Comparison of ENCODE assay signal across 12 cellular contexts in the genomic region with DNA sequence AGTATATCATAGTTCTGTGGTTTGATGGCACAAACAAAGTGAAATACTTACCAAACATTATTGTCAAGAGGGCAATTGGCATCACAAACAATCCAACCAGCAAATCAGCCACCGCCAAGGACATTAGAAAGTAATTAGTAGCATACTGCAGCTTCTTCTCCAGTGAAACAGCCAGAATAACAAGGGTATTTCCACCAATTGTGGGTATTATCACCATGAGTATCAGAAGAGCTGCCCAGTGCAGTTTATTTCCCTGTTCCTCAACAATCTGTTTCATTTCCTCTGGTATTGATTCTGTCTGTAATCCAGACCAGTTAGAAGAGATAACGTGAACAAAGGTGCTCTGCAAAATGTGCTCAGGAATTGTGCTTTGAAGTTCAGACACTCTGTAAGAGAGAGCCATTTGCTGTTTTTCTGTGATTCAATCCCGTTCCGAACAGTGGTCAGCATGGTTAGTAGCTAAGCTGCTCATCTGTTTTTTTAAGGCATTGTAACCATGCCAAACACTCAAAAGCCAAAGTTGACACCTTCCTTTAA. TPM values are rescaled to one million over a fixed set of nuclear protein-coding genes. Genes with fewer than 3 reads are reported as not detected.
DNase-seq lines count a peak whose midpoint lies in the region; ATAC-seq, FAIRE-seq and TF ChIP-seq lines count a peak whose summit lies in the region.
"Had no signal": no experiment of that assay in that cellular context is flagged by ENCODE, and none has a peak within 500 bp of the region (broad histone marks: within the 10 kb centered on the region; RNA-seq: fewer than 3 reads in every experiment).

No MANE protein-coding gene starts in this region.

- no peak overlapping the region for H3K9ac ChIP-seq in keratinocyte (ENCODE audit: control insufficient read depth, extremely low read depth, insufficient read depth, low read length)

- H3K27ac Mint-ChIP-seq in stimulated activated naive B cell treated with anti-CD40 and anti-IgM and Interleukin-4, amounts not matched to agents 10 μg/mL and 1 μg/mL and 100 μg/mL, for 72 hours: no peak overlapping the region

- H4K20me1 ChIP-seq in keratinocyte (ENCODE audit: control insufficient read depth, extremely low read depth, insufficient read depth, low read length): no peaks in the 10 kb centered on the region

- no peak for TF ChIP-seq POLR2A in body of pancreas (IDR thresholded peaks at IDR 0.05)

- no peak overlapping the region for H3K4me3 Mint-ChIP-seq in stimulated activated naive B cell treated with anti-CD40 and anti-IgM and Interleukin-4, amounts not matched to agents 10 μg/mL and 1 μg/mL and 100 μg/mL, for 72 hours

- peak overlapping the region; percentile 28 for H3K4me2 ChIP-seq in keratinocyte (ENCODE audit: control insufficient read depth, extremely low read depth, insufficient read depth, low read depth, low read length)

- FAIRE-seq in keratinocyte (lab: Jason Lieb, UNC): peak; percentile 79

- TF ChIP-seq CTCF in body of pancreas (IDR thresholded peaks at IDR 0.05) (no peak), keratinocyte (optimal IDR thresholded peaks at IDR 0.05 in 1 of 3, IDR thresholded peaks at IDR 0.05 in 1 of 3, conservative IDR thresholded peaks at IDR 0.05 in 1 of 3; ENCODE audit: extremely low read depth in 1 of 3, insufficient read depth in 2 of 3, low read length in 3 of 3) (no peak), tibial artery (IDR thresholded peaks at IDR 0.05) (no peak)

- no peak overlapping the region for H2AFZ ChIP-seq in keratinocyte (ENCODE audit: control insufficient read depth, low read length)

- no peaks in the 10 kb centered on the region for H3K9me1 ChIP-seq in keratinocyte (ENCODE audit: control insufficient read depth, extremely low read depth, insufficient read depth, low read length)

- H3K4me1 ChIP-seq in body of pancreas: peaks cover 15% of the 10 kb centered on the region
- peaks cover 7% of the 10 kb centered on the region for H3K4me1 ChIP-seq in keratinocyte (ENCODE audit: control insufficient read depth, extremely low read depth, insufficient read depth, low read length)
- peaks cover 0 to 22% (median 8%) of the 10 kb centered on the region in 4 donors for H3K4me1 ChIP-seq in tibial artery

- intact Hi-C loops in body of pancreas (cut with DNase I) (no loop called here), tibial artery (cut with DNase I; ENCODE audit: low total_unique reads) (no loop called here)

- H3K9me3 Mint-ChIP-seq in stimulated activated naive B cell treated with anti-CD40 and anti-IgM and Interleukin-4, amounts not matched to agents 10 μg/mL and 1 μg/mL and 100 μg/mL, for 72 hours: no peaks in the 10 kb centered on the region

- ATAC-seq in body of pancreas (peak; percentile 35), GM18511 (IDR thresholded peaks at IDR 0.05; ENCODE audit: unreplicated experiment) (no peak)
- ATAC-seq in stimulated activated naive B cell treated with anti-CD40 and anti-IgM and Interleukin-4, amounts not matched to agents 10 μg/mL and 1 μg/mL and 100 μg/mL, for 72 hours (replicated peaks): peak; percentile 72 to 73

- peaks cover 2 to 15% of the 10 kb centered on the region in 2 donors for H3K36me3 Mint-ChIP-seq in stimulated activated naive B cell treated with anti-CD40 and anti-IgM and Interleukin-4, amounts not matched to agents 10 μg/mL and 1 μg/mL and 100 μg/mL, for 72 hours

- no peaks in the 10 kb centered on the region for H3K27me3 Mint-ChIP-seq in stimulated activated naive B cell treated with anti-CD40 and anti-IgM and Interleukin-4, amounts not matched to agents 10 μg/mL and 1 μg/mL and 100 μg/mL, for 72 hours

- DNase-seq in NCI-H1105 treated with DMSO at 0.1 percent for 48 hours (lab: John Stamatoyannopoulos, UW) (peak; percentile 7), NCI-H1105 (lab: John Stamatoyannopoulos, UW) (no peak), body of pancreas (no peak), keratinocyte (ENCODE audit: low read depth, low spot score) (no peak), tibial artery (no peak), mucosa of gallbladder (ENCODE audit: low spot score) (no peak)
- DNase-seq in stimulated activated naive B cell treated with anti-CD40 and anti-IgM and Interleukin-4, amounts not matched to agents 10 μg/mL and 1 μg/mL and 100 μg/mL, for 72 hours: no peak
- DNase-seq: 8988T, amniotic stem cell, NCI-H345 had no signal

- H3K27ac ChIP-seq in body of pancreas: peak overlapping the region in 1 of 4 donors; percentile 22
- no peak overlapping the region for H3K27ac ChIP-seq in keratinocyte (ENCODE audit: control insufficient read depth, insufficient read depth, low read length)
- no peak overlapping the region for H3K27ac ChIP-seq in tibial artery
- H3K27ac ChIP-seq: HL-60 had no signal

- 19 to 23% methylated on average over 4 of the region's 4 CpGs for WGBS in body of pancreas, 2 donors

- H3K4me3 ChIP-seq in body of pancreas (no peak overlapping the region), keratinocyte (ENCODE audit: control insufficient read depth in 2 of 3, extremely low read depth in 1 of 3, insufficient read depth in 2 of 3, low read depth in 1 of 3, low read length in 3 of 3) (no peak overlapping the region), tibial artery (peak overlapping the region in 1 of 2 donors; percentile 2)

- dilution Hi-C loops in keratinocyte (cut with MboI; ENCODE audit: extremely low pct_ligation_motif_present, low sequenced_read_pairs): no loop called here

- no peaks in the 10 kb centered on the region for H3K27me3 ChIP-seq in body of pancreas
- H3K27me3 ChIP-seq in keratinocyte (ENCODE audit: control insufficient read depth, extremely low read depth, insufficient read depth, low read length): no peaks in the 10 kb centered on the region
- H3K27me3 ChIP-seq in tibial artery: no peaks in the 10 kb centered on the region

- no peaks in the 10 kb centered on the region for H3K79me2 ChIP-seq in keratinocyte (ENCODE audit: control insufficient read depth, insufficient read depth, low read length)

- H3K36me3 ChIP-seq in body of pancreas (replicated peaks in 1 of 2; ENCODE audit: insufficient read depth in 1 of 2, low read depth in 2 of 2) (no peaks in the 10 kb centered on the region), keratinocyte (ENCODE audit: control insufficient read depth in 2 of 2, extremely low read depth in 1 of 2, insufficient read depth in 2 of 2, low read length in 2 of 2) (no peaks in the 10 kb centered on the region), tibial artery (no peaks in the 10 kb centered on the region)

- peaks cover 4 to 9% of the 10 kb centered on the region in 2 donors for H3K4me1 Mint-ChIP-seq in stimulated activated naive B cell treated with anti-CD40 and anti-IgM and Interleukin-4, amounts not matched to agents 10 μg/mL and 1 μg/mL and 100 μg/mL, for 72 hours

- no peaks in the 10 kb centered on the region for H3K9me3 ChIP-seq in body of pancreas
- no peaks in the 10 kb centered on the region for H3K9me3 ChIP-seq in keratinocyte (ENCODE audit: control insufficient read depth, low read depth, low read length)
- H3K9me3 ChIP-seq in tibial artery: no peaks in the 10 kb centered on the region

RNA-seq across cellular contexts. Expression of gene HTR2B, which starts 1.4 kb away (rescaled TPM):
- not detected for total RNA-seq in body of pancreas
- polyA plus RNA-seq in keratinocyte: not detected in 3 replicates
- polyA plus RNA-seq in keratinocyte (2011; ENCODE audit: low read depth): not detected
- not detected in 2 replicates for polyA plus RNA-seq in keratinocyte (2011; cell fraction: cytosol; rRNA removed)
- polyA plus RNA-seq in keratinocyte (2011; cell fraction: nucleus; rRNA removed): not detected in 2 replicates
- 0.08 TPM in 1 of 2 replicates, not detected in the other for polyA plus RNA-seq in keratinocyte (2012; ENCODE audit: low replicate concordance)
- polyA minus RNA-seq in keratinocyte: not detected in 3 replicates
- not detected for polyA minus RNA-seq in keratinocyte (2011; cell fraction: cytosol; rRNA and poly(A)+ RNA removed)
- polyA minus RNA-seq in keratinocyte (2011; cell fraction: nucleus; rRNA and poly(A)+ RNA removed): not detected in 2 replicates
- total RNA-seq in mucosa of gallbladder: 0.14 TPM
